8 cellular contexts compared by ENCODE assay signal in genomic region chr12:124646385-124647230, GRCh38.
DNase-seq lines count a peak whose midpoint lies in the region; ATAC-seq, FAIRE-seq and TF ChIP-seq lines count a peak whose summit lies in the region.

No MANE protein-coding gene starts in this region.

- peak overlapping the region; percentile 33; the same call in 1 of the 2 replicates for H3K4me2 ChIP-seq in GM12878 (ENCODE audit: control insufficient read depth, insufficient read depth)

- no peak overlapping the region for H3K9ac ChIP-seq in GM12878 (ENCODE audit: control insufficient read depth, insufficient read depth, low read length)

- in situ Hi-C loops in GM12878 (cut with MboI): no loop called here

- peaks cover 16% of the 10 kb centered on the region for H3K4me1 ChIP-seq in CD8-positive, alpha-beta T cell (ENCODE audit: insufficient read depth, low read length)
- H3K4me1 ChIP-seq in GM12878 (ENCODE audit: control insufficient read depth, insufficient read depth, low read length) (peaks cover 4% of the 10 kb centered on the region; the same call in 1 of the 2 replicates), suprapubic skin (no peaks in the 10 kb centered on the region)

- RAD21 ChIA-PET in GM12878 (lab: Charles Lee; ENCODE audit: unreplicated experiment): no interaction called here

- peaks cover 6% of the 10 kb centered on the region for H3K9me3 ChIP-seq in CD8-positive, alpha-beta T cell (ENCODE audit: low read length)
- H3K9me3 ChIP-seq in GM12878 (replicated peaks; ENCODE audit: control insufficient read depth, insufficient read depth, low read length) (peaks cover 7% of the 10 kb centered on the region; the same call in 2 of the 3 replicates), suprapubic skin (peaks cover 4% of the 10 kb centered on the region)

- peak overlapping the region; percentile 30 for H3K4me3 ChIP-seq in CD8-positive, alpha-beta T cell (ENCODE audit: low read depth, low read length)
- no peak overlapping the region for H3K4me3 ChIP-seq in GM12878
- H3K4me3 ChIP-seq in suprapubic skin: no peak overlapping the region

- CTCF ChIA-PET in CD8-positive, alpha-beta T cell (lab: Charles Lee): interaction anchor here (1.8 kb wide), 1 partner anchor 9 kb away, joined by 4 read pairs; no protein-coding TSS in a partner anchor
- CTCF ChIA-PET in T-cell (lab: Charles Lee): no interaction called here
- CTCF ChIA-PET in GM12878 (lab: Yijun Ruan, JAX): no interaction called here

- FAIRE-seq in GM12878 (lab: Jason Lieb, UNC): no peak

- peak in 5 of 7 experiments; percentile 6 to 58 (median 26) for DNase-seq in CD8-positive, alpha-beta T cell
- DNase-seq in T-cell (peak in 25 of 34 experiments; percentile 5 to 34 (median 15)), GM12878 (ENCODE audit: low read depth, low spot score) (peak; percentile 5), mucosa of gallbladder (ENCODE audit: low spot score) (no peak), nephron progenitor cell (no peak), suprapubic skin (ENCODE audit: low spot score in 2 of 2) (no peak)
- peak; percentile 54 for DNase-seq in stimulated activated CD4-positive, alpha-beta T cell treated with anti-CD3 and anti-CD28 coated beads, Interleukin-1b, Interleukin-23, amount 100 ng/mL, for 48 hours
- no peak for DNase-seq in central memory CD4-positive, alpha-beta T cell

- intact Hi-C loops in CD8-positive, alpha-beta T cell (cut with DNase I, micrococcal nuclease): loop anchor here in 1 of 2 experiments (1.0 kb wide), 1 partner anchor 36 kb away; no protein-coding TSS in a partner anchor
- intact Hi-C loops in GM12878 (cut with micrococcal nuclease; ENCODE audit: unreplicated experiment): no loop called here

- TF ChIP-seq EP300 in GM12878 (IDR thresholded peaks at IDR 0.05; ENCODE audit: borderline replicate concordance in 1 of 2, control insufficient read depth in 1 of 2, low read depth in 2 of 2, low read length in 2 of 2) (no peak), suprapubic skin (IDR thresholded peaks at IDR 0.05) (no peak)

- no peak for TF ChIP-seq RAD21 in GM12878 (IDR thresholded peaks at IDR 0.05; ENCODE audit: insufficient read depth, low read depth, low read length)

- peaks cover 6% of the 10 kb centered on the region for H3K9me3 Mint-ChIP-seq in CD8-positive, alpha-beta T cell
- H3K9me3 Mint-ChIP-seq in T-cell (peaks cover 0 to 9% (median 5%) of the 10 kb centered on the region in 3 donors), nephron progenitor cell (peaks cover 30% of the 10 kb centered on the region)

- peak; percentile 55 for ATAC-seq in CD8-positive, alpha-beta T cell
- ATAC-seq in T-cell (replicated peaks in 1 of 4): peak; percentile 40 to 67 (median 52)
- ATAC-seq in GM12878: peak; percentile 87

- SMC1A ChIA-PET in GM12878 (lab: Charles Lee; ENCODE audit: uncharacterized antibody, unreplicated experiment): interaction anchor here (1.2 kb wide), 1 partner anchor 76 kb away, joined by 4 read pairs; no protein-coding TSS in a partner anchor

- no peak overlapping the region for H3K27ac ChIP-seq in CD8-positive, alpha-beta T cell (ENCODE audit: low read depth, low read length)
- H3K27ac ChIP-seq in GM12878 (ENCODE audit: control insufficient read depth, insufficient read depth): no peak overlapping the region
- H3K27ac ChIP-seq in suprapubic skin: no peak overlapping the region

- H3K79me2 ChIP-seq in GM12878 (ENCODE audit: control insufficient read depth, insufficient read depth, low read length): no peaks in the 10 kb centered on the region

- no peaks in the 10 kb centered on the region for H3K27me3 Mint-ChIP-seq in CD8-positive, alpha-beta T cell (ENCODE audit: low read depth)
- H3K27me3 Mint-ChIP-seq in T-cell: peaks cover 0 to 3% of the 10 kb centered on the region in 2 donors
- H3K27me3 Mint-ChIP-seq in nephron progenitor cell (ENCODE audit: low read depth, poor library complexity): peaks cover 34% of the 10 kb centered on the region

- TF ChIP-seq POLR2A in GM12878 (IDR thresholded peaks at IDR 0.05; ENCODE audit: low read depth, low read length) (no peak), suprapubic skin (IDR thresholded peaks at IDR 0.05) (no peak)

- no TSS peak for BruUV-seq in GM12878 (replicated peaks; lab: Mats Ljungman, UMichigan)

- WGBS in GM12878 (ENCODE audit: insufficient coverage, insufficient replicate concordance, low lambda C conversion rate, missing lambda C conversion rate): 10% methylated on average over 34 of the region's 34 CpGs
- WGBS in suprapubic skin: 67% methylated on average over 20 of the region's 34 CpGs

- peak overlapping the region; percentile 72 for H3K27ac Mint-ChIP-seq in CD8-positive, alpha-beta T cell
- H3K27ac Mint-ChIP-seq in T-cell (peak overlapping the region in 1 of 2 donors; percentile 73), nephron progenitor cell (no peak overlapping the region)

- no peaks in the 10 kb centered on the region for H4K20me1 ChIP-seq in GM12878 (ENCODE audit: control insufficient read depth, insufficient read depth)

- peak overlapping the region; percentile 78 for H3K4me3 Mint-ChIP-seq in CD8-positive, alpha-beta T cell
- H3K4me3 Mint-ChIP-seq in T-cell (peak overlapping the region; percentile 66 to 81 (median 69)), nephron progenitor cell (no peak overlapping the region)

- H2AFZ ChIP-seq in GM12878 (ENCODE audit: control insufficient read depth, low read depth, low read length): no peak overlapping the region

- POLR2A ChIA-PET in CD8-positive, alpha-beta T cell (lab: Charles Lee): interaction anchor here (0.6 kb wide), 1 partner anchor 15 kb away, joined by 3 read pairs; no protein-coding TSS in a partner anchor
- POLR2A ChIA-PET in T-cell (lab: Charles Lee): no interaction called here
- POLR2A ChIA-PET in GM12878 (lab: Charles Lee): no interaction called here

- H3K4me1 Mint-ChIP-seq in CD8-positive, alpha-beta T cell (ENCODE audit: low read depth): peaks cover 22% of the 10 kb centered on the region
- H3K4me1 Mint-ChIP-seq in T-cell: peaks cover 20 to 27% (median 21%) of the 10 kb centered on the region in 3 donors
- H3K4me1 Mint-ChIP-seq in nephron progenitor cell: peaks cover 11% of the 10 kb centered on the region

- no peak for TF ChIP-seq CTCF in CD8-positive, alpha-beta T cell (IDR thresholded peaks at IDR 0.05)
- TF ChIP-seq CTCF in GM12878 (IDR thresholded peaks at IDR 0.05 in 2 of 3, conservative IDR thresholded peaks at IDR 0.05 in 1 of 3; ENCODE audit: control insufficient read depth in 2 of 3, extremely low read depth in 1 of 3, insufficient read depth in 1 of 3, low read depth in 3 of 3, low read length in 3 of 3): no peak
- TF ChIP-seq CTCF in nephron progenitor cell (IDR thresholded peaks at IDR 0.05): no peak
- no peak for TF ChIP-seq CTCF in suprapubic skin (IDR thresholded peaks at IDR 0.05)

- no peaks in the 10 kb centered on the region for H3K36me3 Mint-ChIP-seq in CD8-positive, alpha-beta T cell
- H3K36me3 Mint-ChIP-seq in T-cell: no peaks in the 10 kb centered on the region
- peaks cover 4% of the 10 kb centered on the region for H3K36me3 Mint-ChIP-seq in nephron progenitor cell (ENCODE audit: low read depth)

- no peaks in the 10 kb centered on the region for H3K27me3 ChIP-seq in CD8-positive, alpha-beta T cell (ENCODE audit: insufficient read depth, low read length)
- H3K27me3 ChIP-seq in GM12878 (replicated peaks in 1 of 2; ENCODE audit: control insufficient read depth in 2 of 2, insufficient read depth in 2 of 2, low read length in 1 of 2) (no peaks in the 10 kb centered on the region), suprapubic skin (no peaks in the 10 kb centered on the region)

- no peaks in the 10 kb centered on the region for H3K36me3 ChIP-seq in CD8-positive, alpha-beta T cell (ENCODE audit: insufficient read depth, low read length)
- H3K36me3 ChIP-seq in GM12878 (ENCODE audit: control insufficient read depth in 2 of 2, insufficient read depth in 2 of 2, low read length in 1 of 2) (no peaks in the 10 kb centered on the region), suprapubic skin (no peaks in the 10 kb centered on the region)

TF ChIP-seq in GM12878, 131 proteins besides CTCF, POLR2A, EP300 and RAD21 (continues in another document):
- no peak for TF ChIP-seq ZNF622 (IDR thresholded peaks at IDR 0.05)
- no peak for TF ChIP-seq ZNF24 (IDR thresholded peaks at IDR 0.05)
- no peak for TF ChIP-seq SMAD5 (IDR thresholded peaks at IDR 0.05; ENCODE audit: low read depth)
- TF ChIP-seq SPI1 (IDR thresholded peaks at IDR 0.05; ENCODE audit: borderline replicate concordance, insufficient read depth, low read depth, low read length): no peak
- no peak for TF ChIP-seq STAT3 (IDR thresholded peaks at IDR 0.05; ENCODE audit: low read depth, low read length)
- TF ChIP-seq EGR1 (IDR thresholded peaks at IDR 0.05; ENCODE audit: borderline replicate concordance in 1 of 2, low read depth in 2 of 2, low read length in 2 of 2): peak in 1 of 2 experiments; percentile 43; a peak in 2 of 3 replicates
- no peak for TF ChIP-seq MXI1 (IDR thresholded peaks at IDR 0.05; ENCODE audit: low read depth, low read length)
- TF ChIP-seq PAX8 (IDR thresholded peaks at IDR 0.05): no peak
- no peak for TF ChIP-seq YY1 (IDR thresholded peaks at IDR 0.05; ENCODE audit: low read depth, low read length)
- TF ChIP-seq ZBTB11 (CRISPR knock-in tag; IDR thresholded peaks at IDR 0.05): no peak
- no peak for TF ChIP-seq EED (IDR thresholded peaks at IDR 0.05; ENCODE audit: low read depth)
- no peak for TF ChIP-seq LARP7 (IDR thresholded peaks at IDR 0.05)
- no peak for TF ChIP-seq CBFB (IDR thresholded peaks at IDR 0.05; ENCODE audit: low read depth)

Comparison
In these comparisons a context has a peak if more than half of its experiments do, and no peak if none do; other contexts are left out.
1. DNase-seq: peak in CD8-positive, alpha-beta T cell (5 of 7), T-cell (25 of 34), GM12878 (single experiment) and stimulated activated CD4-positive, alpha-beta T cell treated with anti-CD3 and anti-CD28 coated beads, Interleukin-1b, Interleukin-23, amount 100 ng/mL, for 48 hours (single experiment); none in mucosa of gallbladder (single experiment), nephron progenitor cell (single experiment), suprapubic skin (0 of 2) and central memory CD4-positive, alpha-beta T cell (single experiment).
2. Peak in every context shown above with its lines, with median percentiles within 50 percentile points of each other: ATAC-seq.